8 cellular contexts compared by ENCODE assay signal in genomic region chr16:15653227-15653626, GRCh38. TPM values are rescaled to one million over a fixed set of nuclear protein-coding genes. Genes with fewer than 3 reads are reported as not detected.
DNase-seq lines count a peak whose midpoint lies in the region; ATAC-seq and TF ChIP-seq lines count a peak whose summit lies in the region.

No MANE protein-coding gene starts in this region.

- TF ChIP-seq CTCF in astrocyte of the spinal cord (IDR thresholded peaks at IDR 0.05; ENCODE audit: low read depth, low read length) (no peak), mesothelial cell of epicardium (IDR thresholded peaks at IDR 0.05; ENCODE audit: unreplicated experiment) (no peak), testis (IDR thresholded peaks at IDR 0.05) (no peak)

- H3K4me1 ChIP-seq in testis: peaks cover 15% of the 10 kb centered on the region

- H3K27me3 Mint-ChIP-seq in IgD-negative memory B cell (no peaks in the 10 kb centered on the region), mesothelial cell of epicardium (ENCODE audit: low read depth) (no peaks in the 10 kb centered on the region)

- intact Hi-C loops in testis (cut with DNase I; ENCODE audit: low total_unique reads): no loop called here

- DNase-seq in AG20443 (ENCODE audit: low spot score) (peak; percentile 80), astrocyte of the spinal cord (ENCODE audit: low read depth, low spot score) (peak; percentile 74), mesothelial cell of epicardium (ENCODE audit: low spot score in 2 of 2, unreplicated experiment in 2 of 2) (no peak), testis (no peak), NCI-H187 treated with DMSO at 0.1 percent for 48 hours (lab: John Stamatoyannopoulos, UW) (no peak)

- H3K4me1 Mint-ChIP-seq in IgD-negative memory B cell (peaks cover 33 to 40% (median 35%) of the 10 kb centered on the region in 3 donors), mesothelial cell of epicardium (peaks cover 20% of the 10 kb centered on the region)

- H3K27me3 ChIP-seq in testis: no peaks in the 10 kb centered on the region

- H3K4me3 ChIP-seq in astrocyte of the spinal cord (ENCODE audit: low read depth, low read length) (no peak overlapping the region), testis (no peak overlapping the region)

- no peaks in the 10 kb centered on the region for H3K36me3 ChIP-seq in testis (ENCODE audit: low read depth, missing control alignments)

- no peak for ATAC-seq in HG03097 (IDR thresholded peaks at IDR 0.05; ENCODE audit: low FRiP score, unreplicated experiment)
- no peak for ATAC-seq in HG03159 (IDR thresholded peaks at IDR 0.05; ENCODE audit: unreplicated experiment)

- H3K27ac Mint-ChIP-seq in IgD-negative memory B cell: peak overlapping the region; percentile 71 to 86 (median 74)
- peak overlapping the region; percentile 35 for H3K27ac Mint-ChIP-seq in mesothelial cell of epicardium

- in situ Hi-C loops in astrocyte of the spinal cord (cut with HindIII; ENCODE audit: low sequenced_read_pairs): no loop called here

- WGBS in testis, 2 donors: 25 to 38% methylated on average over 4 of the region's 4 CpGs

- H3K4me3 Mint-ChIP-seq in IgD-negative memory B cell (peak overlapping the region in 3 of 4 donors; percentile 28 to 98 (median 66)), mesothelial cell of epicardium (peak overlapping the region; percentile 17)

- H3K27ac ChIP-seq in testis: no peak overlapping the region

- H3K9me3 Mint-ChIP-seq in IgD-negative memory B cell (no peaks in the 10 kb centered on the region), mesothelial cell of epicardium (no peaks in the 10 kb centered on the region)

- no peak for TF ChIP-seq POLR2A in testis (IDR thresholded peaks at IDR 0.05)

- no peaks in the 10 kb centered on the region for H3K9me3 ChIP-seq in testis

- peaks cover 2% of the 10 kb centered on the region for H3K36me3 Mint-ChIP-seq in IgD-negative memory B cell
- H3K36me3 Mint-ChIP-seq in mesothelial cell of epicardium: no peaks in the 10 kb centered on the region

RNA-seq across cellular contexts. Expression of gene NDE1, which starts 3.2 kb away (rescaled TPM):
- 79.2 TPM for polyA plus RNA-seq in IgD-negative memory B cell
- 45.9 to 48.2 TPM (median 46.8 TPM) in 3 replicates for total RNA-seq in mesothelial cell of epicardium
- total RNA-seq in testis: 10 to 100 TPM; 51.6 to 84.3 TPM
- polyA plus RNA-seq in testis (ENCODE audit: insufficient read depth, low read depth, low replicate concordance): 45.2 TPM

RNA-seq across cellular contexts. Expression of gene MARF1, which starts 10.3 kb away (rescaled TPM):
- 38.4 TPM for polyA plus RNA-seq in IgD-negative memory B cell
- total RNA-seq in mesothelial cell of epicardium: 76.2 to 79.1 TPM (median 76.6 TPM) in 3 replicates
- 10 to 100 TPM; 49.7 to 57.9 TPM for total RNA-seq in testis
- 30.9 TPM for polyA plus RNA-seq in testis (ENCODE audit: insufficient read depth, low read depth, low replicate concordance)

Comparison
In these comparisons a context has a peak if more than half of its experiments do, and no peak if none do; other contexts are left out.
1. DNase-seq: peak in AG20443 (single experiment) and astrocyte of the spinal cord (single experiment); none in mesothelial cell of epicardium (0 of 2), testis (single experiment) and NCI-H187 treated with DMSO at 0.1 percent for 48 hours (single experiment).